In the genomic region with DNA sequence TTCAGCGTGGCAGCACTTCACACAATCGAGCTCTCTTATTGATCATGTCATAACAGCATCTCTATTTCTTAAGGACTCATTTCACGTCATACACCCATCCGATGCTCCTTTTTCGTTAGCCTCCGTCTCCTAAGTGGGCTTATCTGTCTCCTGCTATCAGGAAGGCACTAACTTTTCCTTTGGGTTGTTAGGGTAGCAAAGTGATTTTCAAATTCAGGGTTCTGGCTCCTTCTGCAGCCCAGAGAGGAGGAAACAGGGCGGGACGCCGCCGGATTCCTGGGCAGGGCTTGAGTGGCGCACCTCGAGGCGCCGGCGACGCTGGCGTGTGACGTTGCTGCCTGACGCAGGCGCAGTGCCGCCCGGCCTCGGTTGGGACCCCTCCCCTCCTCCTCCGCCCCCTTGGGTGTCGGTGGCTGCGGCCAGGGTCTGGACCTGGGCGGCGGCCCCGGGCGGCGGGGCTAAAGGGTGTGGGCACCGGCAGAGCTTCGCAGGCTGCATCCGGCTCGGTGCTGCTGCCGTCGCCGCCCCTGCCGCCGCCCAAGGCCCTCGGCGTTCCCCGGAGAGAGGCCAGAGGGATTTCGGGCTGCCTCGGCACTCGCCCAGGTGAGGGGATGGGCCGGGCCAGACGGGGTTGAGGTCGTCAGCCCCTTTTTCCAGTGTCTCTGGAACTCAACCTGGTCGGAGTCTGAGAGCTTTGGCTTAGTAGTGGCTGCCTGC, we compare ENCODE assay signal across 1 cellular context.
TF ChIP-seq lines count a peak whose summit lies in the region.

A gene with protein sequence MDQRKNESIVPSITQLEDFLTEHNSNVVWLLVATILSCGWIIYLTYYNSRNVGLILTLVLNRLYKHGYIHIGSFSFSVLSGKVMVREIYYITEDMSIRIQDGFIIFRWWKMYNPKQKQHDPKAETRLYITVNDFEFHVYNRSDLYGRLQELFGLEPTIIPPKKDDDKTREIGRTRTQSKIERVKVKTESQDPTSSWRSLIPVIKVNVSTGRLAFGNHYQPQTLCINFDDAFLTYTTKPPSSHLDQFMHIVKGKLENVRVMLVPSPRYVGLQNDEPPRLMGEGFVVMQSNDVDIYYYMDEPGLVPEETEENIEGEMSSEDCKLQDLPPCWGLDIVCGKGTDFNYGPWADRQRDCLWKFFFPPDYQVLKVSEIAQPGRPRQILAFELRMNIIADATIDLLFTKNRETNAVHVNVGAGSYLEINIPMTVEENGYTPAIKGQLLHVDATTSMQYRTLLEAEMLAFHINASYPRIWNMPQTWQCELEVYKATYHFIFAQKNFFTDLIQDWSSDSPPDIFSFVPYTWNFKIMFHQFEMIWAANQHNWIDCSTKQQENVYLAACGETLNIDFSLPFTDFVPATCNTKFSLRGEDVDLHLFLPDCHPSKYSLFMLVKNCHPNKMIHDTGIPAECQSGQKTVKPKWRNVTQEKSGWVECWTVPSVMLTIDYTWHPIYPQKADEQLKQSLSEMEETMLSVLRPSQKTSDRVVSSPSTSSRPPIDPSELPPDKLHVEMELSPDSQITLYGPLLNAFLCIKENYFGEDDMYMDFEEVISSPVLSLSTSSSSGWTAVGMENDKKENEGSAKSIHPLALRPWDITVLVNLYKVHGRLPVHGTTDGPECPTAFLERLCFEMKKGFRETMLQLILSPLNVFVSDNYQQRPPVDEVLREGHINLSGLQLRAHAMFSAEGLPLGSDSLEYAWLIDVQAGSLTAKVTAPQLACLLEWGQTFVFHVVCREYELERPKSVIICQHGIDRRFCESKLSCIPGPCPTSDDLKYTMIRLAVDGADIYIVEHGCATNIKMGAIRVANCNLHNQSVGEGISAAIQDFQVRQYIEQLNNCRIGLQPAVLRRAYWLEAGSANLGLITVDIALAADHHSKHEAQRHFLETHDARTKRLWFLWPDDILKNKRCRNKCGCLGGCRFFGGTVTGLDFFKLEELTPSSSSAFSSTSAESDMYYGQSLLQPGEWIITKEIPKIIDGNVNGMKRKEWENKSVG (N-terminal part only) (plus strand): TSS at position 350 of the 717 bp plus-strand sequence. CDS start 18,317 bp downstream, outside the sequence.

TF ChIP-seq in H1, 55 proteins besides CTCF, POLR2A, EP300 and RAD21:
- TF ChIP-seq SRF (IDR thresholded peaks at IDR 0.05; ENCODE audit: low read depth, low read length) (peak; percentile 68), RBBP5 (IDR thresholded peaks at IDR 0.05; ENCODE audit: borderline replicate concordance, low read depth, low read length) (peak; percentile 81), ASH2L (IDR thresholded peaks at IDR 0.05; ENCODE audit: low read length) (peak; percentile 55), CHD1 (IDR thresholded peaks at IDR 0.05; ENCODE audit: low read depth, low read length) (no peak), YY1 (IDR thresholded peaks at IDR 0.05; ENCODE audit: low read depth, low read length) (0 out of 2 replicates have a peak, but pooled peaks have one; percentile 7), CREB1 (IDR thresholded peaks at IDR 0.05) (peak; percentile 99), CTBP2 (IDR thresholded peaks at IDR 0.05; ENCODE audit: borderline replicate concordance, insufficient read depth, insufficient read length, low read length) (no peak), CEBPB (IDR thresholded peaks at IDR 0.05; ENCODE audit: low read depth, low read length) (no peak), TBP (IDR thresholded peaks at IDR 0.05; ENCODE audit: low read depth, low read length) (peak; percentile 67; the same call in 1 of the 2 replicates), GABPA (IDR thresholded peaks at IDR 0.05; ENCODE audit: borderline replicate concordance, insufficient read depth, low read length) (no peak), POLR2AphosphoS5 (IDR thresholded peaks at IDR 0.05; ENCODE audit: low read depth, low read length) (peak; percentile 81), KDM5A (IDR thresholded peaks at IDR 0.05; ENCODE audit: low read length) (no peak), TAF7 (optimal IDR thresholded peaks at IDR 0.05; ENCODE audit: borderline replicate concordance, low read depth, low read length) (peak; percentile 21), TCF12 (IDR thresholded peaks at IDR 0.05; ENCODE audit: low read depth, low read length) (no peak), NRF1 (IDR thresholded peaks at IDR 0.05; ENCODE audit: low read depth, low read length) (peak; percentile 86), CBX8 (IDR thresholded peaks at IDR 0.05; ENCODE audit: borderline replicate concordance, low read depth, low read length) (no peak), KDM4A (IDR thresholded peaks at IDR 0.05; ENCODE audit: low read depth, low read length, severe bottlenecking) (peak; percentile 97), GTF2F1 (IDR thresholded peaks at IDR 0.05; ENCODE audit: borderline replicate concordance, low read depth, low read length) (peak; percentile 33; the same call in 1 of the 2 replicates), HDAC2 (IDR thresholded peaks at IDR 0.05; ENCODE audit: borderline replicate concordance in 1 of 2, low read depth in 2 of 2, low read length in 2 of 2) (no peak), TAF1 (IDR thresholded peaks at IDR 0.05; ENCODE audit: low read depth, low read length) (peak; percentile 89), PHF8 (conservative IDR thresholded peaks at IDR 0.05; ENCODE audit: low read depth, low read length) (peak; percentile 77), TEAD4 (IDR thresholded peaks at IDR 0.05; ENCODE audit: low read depth, low read length) (peak; percentile 76), SP4 (IDR thresholded peaks at IDR 0.05; ENCODE audit: low read length) (peak; percentile 49; the same call in 1 of the 2 replicates)
- TF ChIP-seq, protein P1, sequence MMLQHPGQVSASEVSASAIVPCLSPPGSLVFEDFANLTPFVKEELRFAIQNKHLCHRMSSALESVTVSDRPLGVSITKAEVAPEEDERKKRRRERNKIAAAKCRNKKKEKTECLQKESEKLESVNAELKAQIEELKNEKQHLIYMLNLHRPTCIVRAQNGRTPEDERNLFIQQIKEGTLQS (IDR thresholded peaks at IDR 0.05; ENCODE audit: insufficient read depth, low read depth, low read length), result peak; percentile 88
- TF ChIP-seq, protein P2, sequence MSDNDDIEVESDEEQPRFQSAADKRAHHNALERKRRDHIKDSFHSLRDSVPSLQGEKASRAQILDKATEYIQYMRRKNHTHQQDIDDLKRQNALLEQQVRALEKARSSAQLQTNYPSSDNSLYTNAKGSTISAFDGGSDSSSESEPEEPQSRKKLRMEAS (IDR thresholded peaks at IDR 0.05), result peak; percentile 37; the same call in 1 of the 2 replicates
- TF ChIP-seq, protein P3, sequence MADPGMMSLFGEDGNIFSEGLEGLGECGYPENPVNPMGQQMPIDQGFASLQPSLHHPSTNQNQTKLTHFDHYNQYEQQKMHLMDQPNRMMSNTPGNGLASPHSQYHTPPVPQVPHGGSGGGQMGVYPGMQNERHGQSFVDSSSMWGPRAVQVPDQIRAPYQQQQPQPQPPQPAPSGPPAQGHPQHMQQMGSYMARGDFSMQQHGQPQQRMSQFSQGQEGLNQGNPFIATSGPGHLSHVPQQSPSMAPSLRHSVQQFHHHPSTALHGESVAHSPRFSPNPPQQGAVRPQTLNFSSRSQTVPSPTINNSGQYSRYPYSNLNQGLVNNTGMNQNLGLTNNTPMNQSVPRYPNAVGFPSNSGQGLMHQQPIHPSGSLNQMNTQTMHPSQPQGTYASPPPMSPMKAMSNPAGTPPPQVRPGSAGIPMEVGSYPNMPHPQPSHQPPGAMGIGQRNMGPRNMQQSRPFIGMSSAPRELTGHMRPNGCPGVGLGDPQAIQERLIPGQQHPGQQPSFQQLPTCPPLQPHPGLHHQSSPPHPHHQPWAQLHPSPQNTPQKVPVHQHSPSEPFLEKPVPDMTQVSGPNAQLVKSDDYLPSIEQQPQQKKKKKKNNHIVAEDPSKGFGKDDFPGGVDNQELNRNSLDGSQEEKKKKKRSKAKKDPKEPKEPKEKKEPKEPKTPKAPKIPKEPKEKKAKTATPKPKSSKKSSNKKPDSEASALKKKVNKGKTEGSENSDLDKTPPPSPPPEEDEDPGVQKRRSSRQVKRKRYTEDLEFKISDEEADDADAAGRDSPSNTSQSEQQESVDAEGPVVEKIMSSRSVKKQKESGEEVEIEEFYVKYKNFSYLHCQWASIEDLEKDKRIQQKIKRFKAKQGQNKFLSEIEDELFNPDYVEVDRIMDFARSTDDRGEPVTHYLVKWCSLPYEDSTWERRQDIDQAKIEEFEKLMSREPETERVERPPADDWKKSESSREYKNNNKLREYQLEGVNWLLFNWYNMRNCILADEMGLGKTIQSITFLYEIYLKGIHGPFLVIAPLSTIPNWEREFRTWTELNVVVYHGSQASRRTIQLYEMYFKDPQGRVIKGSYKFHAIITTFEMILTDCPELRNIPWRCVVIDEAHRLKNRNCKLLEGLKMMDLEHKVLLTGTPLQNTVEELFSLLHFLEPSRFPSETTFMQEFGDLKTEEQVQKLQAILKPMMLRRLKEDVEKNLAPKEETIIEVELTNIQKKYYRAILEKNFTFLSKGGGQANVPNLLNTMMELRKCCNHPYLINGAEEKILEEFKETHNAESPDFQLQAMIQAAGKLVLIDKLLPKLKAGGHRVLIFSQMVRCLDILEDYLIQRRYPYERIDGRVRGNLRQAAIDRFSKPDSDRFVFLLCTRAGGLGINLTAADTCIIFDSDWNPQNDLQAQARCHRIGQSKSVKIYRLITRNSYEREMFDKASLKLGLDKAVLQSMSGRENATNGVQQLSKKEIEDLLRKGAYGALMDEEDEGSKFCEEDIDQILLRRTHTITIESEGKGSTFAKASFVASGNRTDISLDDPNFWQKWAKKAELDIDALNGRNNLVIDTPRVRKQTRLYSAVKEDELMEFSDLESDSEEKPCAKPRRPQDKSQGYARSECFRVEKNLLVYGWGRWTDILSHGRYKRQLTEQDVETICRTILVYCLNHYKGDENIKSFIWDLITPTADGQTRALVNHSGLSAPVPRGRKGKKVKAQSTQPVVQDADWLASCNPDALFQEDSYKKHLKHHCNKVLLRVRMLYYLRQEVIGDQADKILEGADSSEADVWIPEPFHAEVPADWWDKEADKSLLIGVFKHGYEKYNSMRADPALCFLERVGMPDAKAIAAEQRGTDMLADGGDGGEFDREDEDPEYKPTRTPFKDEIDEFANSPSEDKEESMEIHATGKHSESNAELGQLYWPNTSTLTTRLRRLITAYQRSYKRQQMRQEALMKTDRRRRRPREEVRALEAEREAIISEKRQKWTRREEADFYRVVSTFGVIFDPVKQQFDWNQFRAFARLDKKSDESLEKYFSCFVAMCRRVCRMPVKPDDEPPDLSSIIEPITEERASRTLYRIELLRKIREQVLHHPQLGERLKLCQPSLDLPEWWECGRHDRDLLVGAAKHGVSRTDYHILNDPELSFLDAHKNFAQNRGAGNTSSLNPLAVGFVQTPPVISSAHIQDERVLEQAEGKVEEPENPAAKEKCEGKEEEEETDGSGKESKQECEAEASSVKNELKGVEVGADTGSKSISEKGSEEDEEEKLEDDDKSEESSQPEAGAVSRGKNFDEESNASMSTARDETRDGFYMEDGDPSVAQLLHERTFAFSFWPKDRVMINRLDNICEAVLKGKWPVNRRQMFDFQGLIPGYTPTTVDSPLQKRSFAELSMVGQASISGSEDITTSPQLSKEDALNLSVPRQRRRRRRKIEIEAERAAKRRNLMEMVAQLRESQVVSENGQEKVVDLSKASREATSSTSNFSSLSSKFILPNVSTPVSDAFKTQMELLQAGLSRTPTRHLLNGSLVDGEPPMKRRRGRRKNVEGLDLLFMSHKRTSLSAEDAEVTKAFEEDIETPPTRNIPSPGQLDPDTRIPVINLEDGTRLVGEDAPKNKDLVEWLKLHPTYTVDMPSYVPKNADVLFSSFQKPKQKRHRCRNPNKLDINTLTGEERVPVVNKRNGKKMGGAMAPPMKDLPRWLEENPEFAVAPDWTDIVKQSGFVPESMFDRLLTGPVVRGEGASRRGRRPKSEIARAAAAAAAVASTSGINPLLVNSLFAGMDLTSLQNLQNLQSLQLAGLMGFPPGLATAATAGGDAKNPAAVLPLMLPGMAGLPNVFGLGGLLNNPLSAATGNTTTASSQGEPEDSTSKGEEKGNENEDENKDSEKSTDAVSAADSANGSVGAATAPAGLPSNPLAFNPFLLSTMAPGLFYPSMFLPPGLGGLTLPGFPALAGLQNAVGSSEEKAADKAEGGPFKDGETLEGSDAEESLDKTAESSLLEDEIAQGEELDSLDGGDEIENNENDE (IDR thresholded peaks at IDR 0.05; ENCODE audit: insufficient replicate concordance, low read length), result no peak
